ENCODE assay signal across 24 cellular contexts in the genomic region with DNA sequence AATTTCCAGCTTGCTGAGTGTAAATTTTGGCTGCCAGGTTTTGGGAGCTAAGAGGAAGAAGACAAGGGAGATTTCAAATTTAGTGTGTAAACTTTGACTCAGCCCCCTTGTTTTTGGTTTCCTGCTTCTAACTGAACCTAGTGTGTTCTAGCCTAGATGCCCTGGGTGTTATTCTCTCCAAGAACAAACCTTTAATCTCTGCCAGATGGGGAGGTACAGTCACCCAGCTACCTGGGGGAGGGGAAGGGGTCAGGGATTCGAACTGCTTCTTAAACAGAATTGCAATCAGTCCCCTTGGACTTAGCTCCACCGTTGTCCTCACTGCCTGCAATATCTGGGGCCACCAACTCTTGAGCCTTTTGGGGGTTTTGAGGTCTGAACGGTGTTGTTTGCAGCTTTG.
"Had no signal": no experiment of that assay in that cellular context is flagged by ENCODE, and none has a peak within 500 bp of the region (broad histone marks: within the 10 kb centered on the region; RNA-seq: fewer than 3 reads in every experiment).

No MANE protein-coding gene starts in this region.

- DNase-seq: cortex of kidney; dorsolateral prefrontal cortex; effector CD8-positive, alpha-beta T cell; heart right ventricle; hypothalamus; islet precursor cell; mammary epithelial cell; mucosa of descending colon; naive thymus-derived CD8-positive, alpha-beta T cell; posterior cingulate gyrus; right cardiac atrium; stimulated activated CD4-positive, alpha-beta T cell treated with anti-CD3 and anti-CD28 coated beads, Interleukin-4, amount 100 ng/mL, for 1 hour; stimulated activated CD8-positive, alpha-beta memory T cell treated with anti-CD3 and anti-CD28 coated beads, Interleukin-4, amount 100 ng/mL, for 48 hours; stimulated activated naive CD8-positive, alpha-beta T cell treated with anti-CD3 and anti-CD28 coated beads, Interleukin-15, Interleukin-2, amounts not matched to agents 100 U/mL and 50 U/mL, for 24 hours; tibial artery; upper lobe of left lung; uterus had no signal

- ATAC-seq: esophagus mucosa; heart right ventricle; left lobe of liver; mucosa of descending colon; naive thymus-derived CD8-positive, alpha-beta T cell; right cardiac atrium; stimulated activated effector memory CD8-positive, alpha-beta T cell treated with anti-CD3 and anti-CD28 coated beads, Interleukin-12 subunit alpha, Interleukin-12 subunit beta, amount 100 ng/mL, for 72 hours; stimulated activated naive CD8-positive, alpha-beta T cell treated with anti-CD3 and anti-CD28 coated beads, Interleukin-15, Interleukin-2, amounts not matched to agents 100 U/mL and 50 U/mL, for 24 hours had no signal

- H3K27ac Mint-ChIP-seq: naive thymus-derived CD8-positive, alpha-beta T cell; stimulated activated effector memory CD8-positive, alpha-beta T cell treated with anti-CD3 and anti-CD28 coated beads, Interleukin-12 subunit alpha, Interleukin-12 subunit beta, amount 100 ng/mL, for 72 hours had no signal

- H3K4me1 Mint-ChIP-seq: naive thymus-derived CD8-positive, alpha-beta T cell; stimulated activated effector memory CD8-positive, alpha-beta T cell treated with anti-CD3 and anti-CD28 coated beads, Interleukin-12 subunit alpha, Interleukin-12 subunit beta, amount 100 ng/mL, for 72 hours had no signal

- H3K4me3 ChIP-seq: dorsolateral prefrontal cortex, heart right ventricle, mucosa of descending colon, suprapubic skin, tibial artery, upper lobe of left lung, uterus had no signal

- H3K27ac ChIP-seq: dorsolateral prefrontal cortex, heart right ventricle, suprapubic skin, tibial artery, upper lobe of left lung, uterus had no signal

- FAIRE-seq: endometrium, frontal cortex had no signal

- H3K36me3 ChIP-seq: heart right ventricle, suprapubic skin, tibial artery, upper lobe of left lung, uterus had no signal

- H3K36me3 Mint-ChIP-seq: naive thymus-derived CD8-positive, alpha-beta T cell; stimulated activated effector memory CD8-positive, alpha-beta T cell treated with anti-CD3 and anti-CD28 coated beads, Interleukin-12 subunit alpha, Interleukin-12 subunit beta, amount 100 ng/mL, for 72 hours had no signal

- H3K9me3 Mint-ChIP-seq: neural crest cell had no signal

- H3K4me1 ChIP-seq: heart right ventricle, suprapubic skin, tibial artery, upper lobe of left lung, uterus had no signal

- H3K27me3 ChIP-seq: tibial artery, upper lobe of left lung, uterus had no signal

- H3K4me3 Mint-ChIP-seq: naive thymus-derived CD8-positive, alpha-beta T cell; neural crest cell; stimulated activated effector memory CD8-positive, alpha-beta T cell treated with anti-CD3 and anti-CD28 coated beads, Interleukin-12 subunit alpha, Interleukin-12 subunit beta, amount 100 ng/mL, for 72 hours had no signal

- H3K9me3 ChIP-seq: mucosa of descending colon, suprapubic skin, tibial artery, upper lobe of left lung, uterus had no signal
